ENCODE assay signal across 4 cellular contexts in genomic region chr16:74373847-74374184, GRCh38. TPM values are rescaled to one million over a fixed set of nuclear protein-coding genes. Genes with fewer than 3 reads are reported as not detected.
"Had no signal": no experiment of that assay in that cellular context is flagged by ENCODE, and none has a peak within 500 bp of the region (broad histone marks: within the 10 kb centered on the region; RNA-seq: fewer than 3 reads in every experiment).

No MANE protein-coding gene starts in this region.

RNA-seq across cellular contexts. Expression of gene NPIPB15, which starts 2.3 kb away (rescaled TPM):
- total RNA-seq: PC-3, Right ventricle myocardium superior had no signal
- polyA plus RNA-seq: SK-N-SH had no signal

RNA-seq across cellular contexts. Expression of gene CLEC18B, which starts 47.5 kb away (rescaled TPM):
- total RNA-seq: SJSA1 had no signal
